ENCODE assay signal across 10 cellular contexts in genomic region chr16:27242868-27243590, GRCh38. TPM values are rescaled to one million over a fixed set of nuclear protein-coding genes. Genes with fewer than 3 reads are reported as not detected.
A peak's percentile ranks its signal among the peaks of the same experiment; 100 is the strongest.
DNase-seq lines count a peak whose midpoint lies in the region; ATAC-seq and TF ChIP-seq lines count a peak whose summit lies in the region.
"Had no signal": no experiment of that assay in that cellular context is flagged by ENCODE, and none has a peak within 500 bp of the region (broad histone marks: within the 10 kb centered on the region; RNA-seq: fewer than 3 reads in every experiment).

No MANE protein-coding gene starts in this region.

- H4K20me1 ChIP-seq in BLaER1: no peaks in the 10 kb centered on the region; the same call in 1 of the 2 replicates

- no peak overlapping the region for H3K27ac ChIP-seq in BLaER1
- peak overlapping the region; percentile 50 for H3K27ac ChIP-seq in neutrophil
- H3K27ac ChIP-seq: epithelial cell of prostate had no signal

- peaks cover 96% of the 10 kb centered on the region for H3K4me1 Mint-ChIP-seq in activated CD4-positive, alpha-beta T cell treated with anti-CD3 and anti-CD28 coated beads, Interleukin-2, amount 10 ng/mL, durations not matched to agents 7 days and 5 days

- H3K27ac Mint-ChIP-seq in activated CD4-positive, alpha-beta T cell treated with anti-CD3 and anti-CD28 coated beads, Interleukin-2, amount 10 ng/mL, durations not matched to agents 7 days and 5 days: peak overlapping the region; percentile 86

- H3K4me3 Mint-ChIP-seq in activated CD4-positive, alpha-beta T cell treated with anti-CD3 and anti-CD28 coated beads, Interleukin-2, amount 10 ng/mL, durations not matched to agents 7 days and 5 days: peak overlapping the region; percentile 55

- H3K36me3 ChIP-seq in BLaER1 (no peaks in the 10 kb centered on the region), neutrophil (peaks cover 4% of the 10 kb centered on the region)

- no peak for TF ChIP-seq CTCF in neutrophil (IDR thresholded peaks at IDR 0.05)

- POLR2A ChIA-PET in activated CD4-positive, alpha-beta T cell treated with anti-CD3 and anti-CD28 coated beads, Interleukin-2, amount 10 ng/mL, durations not matched to agents 7 days and 5 days (lab: Charles Lee): no interaction called here

- peak; percentile 48 for DNase-seq in activated CD4-positive, alpha-beta T cell treated with anti-CD3 and anti-CD28 coated beads, Interleukin-2, amount 10 ng/mL, durations not matched to agents 7 days and 5 days
- DNase-seq in fibroblast of peridontal ligament (ENCODE audit: extremely low read depth) (peak; percentile 93), OCI-M1 (lab: John Stamatoyannopoulos, UW) (no peak)

- H3K9me3 Mint-ChIP-seq in activated CD4-positive, alpha-beta T cell treated with anti-CD3 and anti-CD28 coated beads, Interleukin-2, amount 10 ng/mL, durations not matched to agents 7 days and 5 days: peaks cover 3% of the 10 kb centered on the region

- ATAC-seq in HG03097 (IDR thresholded peaks at IDR 0.05; ENCODE audit: low FRiP score, unreplicated experiment) (peak; percentile 55), GM18907 (IDR thresholded peaks at IDR 0.05; ENCODE audit: unreplicated experiment) (no peak), GM21381 (IDR thresholded peaks at IDR 0.05; ENCODE audit: unreplicated experiment) (no peak)
- ATAC-seq: HCT116 had no signal

- CTCF ChIA-PET in activated CD4-positive, alpha-beta T cell treated with anti-CD3 and anti-CD28 coated beads, Interleukin-2, amount 10 ng/mL, durations not matched to agents 7 days and 5 days (lab: Charles Lee): interaction anchor here (1.1 to 3.0 kb wide), 6 partner anchors 8 to 164 kb away, joined by 3 to 15 read pairs (median 4); no protein-coding TSS in a partner anchor

- H3K27me3 Mint-ChIP-seq in activated CD4-positive, alpha-beta T cell treated with anti-CD3 and anti-CD28 coated beads, Interleukin-2, amount 10 ng/mL, durations not matched to agents 7 days and 5 days: no peaks in the 10 kb centered on the region

- H3K27me3 ChIP-seq in BLaER1: no peaks in the 10 kb centered on the region
- no peaks in the 10 kb centered on the region for H3K27me3 ChIP-seq in neutrophil

- H3K9me3 ChIP-seq in BLaER1 (no peaks in the 10 kb centered on the region), neutrophil (no peaks in the 10 kb centered on the region)

- no peak overlapping the region for H3K4me3 ChIP-seq in BLaER1
- peak overlapping the region; percentile 10 to 41 for H3K4me3 ChIP-seq in neutrophil (ENCODE audit: low read depth in 1 of 2, low read length in 1 of 2)

- peak overlapping the region; percentile 74 for H3K4me2 ChIP-seq in BLaER1

- peaks cover 74% of the 10 kb centered on the region for H3K36me3 Mint-ChIP-seq in activated CD4-positive, alpha-beta T cell treated with anti-CD3 and anti-CD28 coated beads, Interleukin-2, amount 10 ng/mL, durations not matched to agents 7 days and 5 days (ENCODE audit: low read depth)

- peaks cover 48% of the 10 kb centered on the region for H3K4me1 ChIP-seq in BLaER1
- H3K4me1 ChIP-seq in neutrophil (ENCODE audit: control insufficient read depth in 1 of 2, insufficient read depth in 1 of 2, low read depth in 1 of 2, low read length in 1 of 2): peaks cover 37 to 38% of the 10 kb centered on the region in 2 experiments

- H3K9ac ChIP-seq in BLaER1: peak overlapping the region; percentile 8; the same call in 1 of the 2 replicates

RNA-seq across cellular contexts. Expression of gene NSMCE1, which starts 25.5 kb away (rescaled TPM):
- 100 to 1,000 TPM in 1 of 2 experiments, 10 to 100 TPM in 1; 95.8 to 106 TPM for total RNA-seq in activated CD4-positive, alpha-beta T cell treated with anti-CD3 and anti-CD28 coated beads, Interleukin-2, amount 10 ng/mL, durations not matched to agents 7 days and 5 days

RNA-seq across cellular contexts. Expression of gene KDM8, which starts 39.7 kb away (rescaled TPM):
- 10 to 100 TPM; 22.5 to 25.0 TPM for total RNA-seq in activated CD4-positive, alpha-beta T cell treated with anti-CD3 and anti-CD28 coated beads, Interleukin-2, amount 10 ng/mL, durations not matched to agents 7 days and 5 days
